ENCODE assay signal across 8 cellular contexts in the genomic region with DNA sequence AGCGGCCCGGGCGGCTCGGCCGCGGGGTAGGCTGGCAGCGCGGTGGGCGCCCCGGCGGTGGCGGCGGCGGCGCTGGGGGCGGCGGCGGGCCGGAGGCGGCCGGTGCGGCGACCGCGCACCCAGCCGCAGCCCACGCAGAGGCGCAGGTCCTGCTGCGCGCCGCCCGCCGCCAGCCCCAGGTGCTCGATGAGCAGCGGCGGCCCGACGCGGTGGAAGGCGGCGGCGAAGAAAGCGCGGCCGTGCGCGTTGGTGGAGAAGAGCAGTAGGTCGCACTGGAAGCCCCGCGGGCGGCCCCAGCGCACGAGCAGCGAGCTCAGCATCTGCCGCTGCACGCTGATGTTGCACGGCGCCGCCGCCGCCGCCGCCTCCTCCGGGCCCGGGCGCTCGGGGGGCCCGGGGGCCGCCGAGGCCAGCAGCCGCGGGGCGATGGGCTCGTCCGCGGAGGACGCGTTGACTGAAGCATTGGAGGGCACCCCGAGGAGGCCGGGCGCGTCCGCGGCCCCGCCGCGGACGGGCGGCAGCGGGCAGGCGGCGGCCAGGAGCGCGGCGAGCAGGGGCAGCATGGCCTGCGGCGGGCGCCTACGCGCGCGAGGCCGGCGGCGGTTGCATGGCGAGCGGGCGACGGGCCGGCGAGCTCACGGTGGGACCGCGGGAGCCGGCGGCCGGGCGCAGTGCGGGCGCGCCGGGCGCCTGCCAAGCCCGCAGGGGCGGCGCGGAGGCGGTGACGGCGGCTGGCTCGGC. TPM values are rescaled to one million over a fixed set of nuclear protein-coding genes. Genes with fewer than 3 reads are reported as not detected.
A peak's percentile ranks its signal among the peaks of the same experiment; 100 is the strongest.
DNase-seq lines count a peak whose midpoint lies in the region; ATAC-seq and TF ChIP-seq lines count a peak whose summit lies in the region.

No MANE protein-coding gene starts in this region.

- peaks cover 16 to 41% (median 20%) of the 10 kb centered on the region in 3 donors for H3K27me3 Mint-ChIP-seq in immature natural killer cell (ENCODE audit: low read depth in 3 of 3)

- CTCF ChIA-PET in RWPE1 (lab: Yijun Ruan, JAX): interaction anchor here (0.6 kb wide), 1 partner anchor 336 kb away, joined by 3 read pairs; no protein-coding TSS in a partner anchor

- no peak overlapping the region for H3K27ac Mint-ChIP-seq in immature natural killer cell

- POLR2A ChIA-PET in RWPE1 (lab: Yijun Ruan, JAX; ENCODE audit: low non-redundant PET): no interaction called here

- TF ChIP-seq CTCF in RWPE1 (conservative IDR thresholded peaks at IDR 0.05; ENCODE audit: low read depth) (peak; percentile 24; the same call in 1 of the 2 replicates), astrocyte of the cerebellum (IDR thresholded peaks at IDR 0.05; ENCODE audit: low read depth, low read length, missing control alignments) (no peak)

- no peaks in the 10 kb centered on the region for H3K9me3 Mint-ChIP-seq in immature natural killer cell

- H3K36me3 Mint-ChIP-seq in immature natural killer cell: no peaks in the 10 kb centered on the region

- peak; percentile 22 for ATAC-seq in HG02623 (IDR thresholded peaks at IDR 0.05; ENCODE audit: unreplicated experiment)

- DNase-seq in DMS53 (lab: John Stamatoyannopoulos, UW): peak; percentile 53
- no peak for DNase-seq in DMS53 treated with DMSO at 0.1 percent for 48 hours (lab: John Stamatoyannopoulos, UW; ENCODE audit: unreplicated experiment)
- no peak for DNase-seq in RWPE1 (ENCODE audit: low spot score)
- DNase-seq in astrocyte of the cerebellum (ENCODE audit: low read depth): no peak
- DNase-seq in immature natural killer cell: peak in 2 of 3 donors; percentile 7 to 16
- DNase-seq in stimulated activated CD4-positive, alpha-beta T cell treated with anti-CD3 and anti-CD28 coated beads, Interleukin-2, amount 100 ng/mL, for 4 hours (ENCODE audit: low read depth): peak; percentile 14
- no peak for DNase-seq in effector CD8-positive, alpha-beta T cell (lab: John Stamatoyannopoulos, UW)

- peaks cover 11 to 21% of the 10 kb centered on the region in 2 donors for H3K4me1 Mint-ChIP-seq in immature natural killer cell

- H3K4me3 Mint-ChIP-seq in immature natural killer cell: peak overlapping the region in 1 of 5 donors; percentile 30

- H3K27ac ChIP-seq in RWPE1: peak overlapping the region; percentile 73

- H3K4me3 ChIP-seq in astrocyte of the cerebellum (ENCODE audit: low read depth, low read length): peak overlapping the region; percentile 46

- in situ Hi-C loops in astrocyte of the cerebellum (cut with HindIII; ENCODE audit: low sequenced_read_pairs): no loop called here

RNA-seq across cellular contexts. Expression of a gene that starts 0.5 kb away (rescaled TPM):
- polyA plus RNA-seq in immature natural killer cell: not detected

Comparison
In these comparisons a context has a peak if more than half of its experiments do, and no peak if none do; other contexts are left out.
1. DNase-seq: peak in DMS53 (single experiment), immature natural killer cell (2 of 3) and stimulated activated CD4-positive, alpha-beta T cell treated with anti-CD3 and anti-CD28 coated beads, Interleukin-2, amount 100 ng/mL, for 4 hours (single experiment); none in DMS53 treated with DMSO at 0.1 percent for 48 hours (single experiment), RWPE1 (single experiment), astrocyte of the cerebellum (single experiment) and effector CD8-positive, alpha-beta T cell (single experiment).